ENCODE assay signal across 1 cellular context in the genomic region with DNA sequence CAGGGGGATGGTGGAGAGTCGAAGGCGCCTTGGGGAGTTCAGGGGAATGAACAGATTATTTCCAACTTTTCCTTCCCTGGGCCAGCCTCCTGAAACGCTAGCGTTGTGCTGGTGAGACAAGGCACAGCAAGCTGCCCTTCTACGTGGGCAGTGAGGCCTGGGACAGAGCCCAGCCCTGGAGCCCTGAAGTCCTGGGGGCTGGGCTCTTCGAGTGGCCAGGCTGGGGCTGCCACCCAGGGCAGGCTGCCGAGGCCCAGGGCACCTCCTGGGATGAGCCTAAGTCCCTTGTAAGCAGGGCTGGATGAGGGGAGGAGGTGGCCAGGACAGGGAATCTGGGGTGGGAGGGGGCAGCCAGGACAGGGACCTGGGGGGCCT.
TF ChIP-seq lines count a peak whose summit lies in the region.

No MANE protein-coding gene starts in this region.

TF ChIP-seq in IMR-90, 13 proteins besides CTCF, POLR2A, EP300 and RAD21 (continued from another document):
- TF ChIP-seq USF2 (IDR thresholded peaks at IDR 0.05; ENCODE audit: low read depth, low read length) (no peak), SMC3 (IDR thresholded peaks at IDR 0.05; ENCODE audit: low read depth, low read length) (no peak), CEBPB (IDR thresholded peaks at IDR 0.05; ENCODE audit: low read depth, low read length) (no peak), RCOR1 (IDR thresholded peaks at IDR 0.05; ENCODE audit: insufficient replicate concordance, low read length) (no peak)
TF ChIP-seq in IMR-90: peak in this region for 0.
